17 cellular contexts compared by ENCODE assay signal in genomic region chr7:44275146-44275545, GRCh38.
"Had no signal": no experiment of that assay in that cellular context is flagged by ENCODE, and none has a peak within 500 bp of the region (broad histone marks: within the 10 kb centered on the region; RNA-seq: fewer than 3 reads in every experiment).

No MANE protein-coding gene starts in this region.

- H3K36me3 ChIP-seq: left lung, stomach had no signal

- H3K4me3 ChIP-seq: left lung, mucosa of descending colon, stomach had no signal

- H3K9me3 ChIP-seq: left lung, mucosa of descending colon, stomach had no signal

- H3K4me1 ChIP-seq: left lung, stomach had no signal

- H3K27me3 ChIP-seq: dorsolateral prefrontal cortex had no signal

- ATAC-seq: activated CD8-positive, alpha-beta T cell treated with anti-CD3 and anti-CD28 coated beads for 36 hours; activated T-helper 17 cell treated with anti-CD3 and anti-CD28 coated beads, Interleukin-2, amount 50 U/mL, for 72 hours; left lung; mucosa of descending colon had no signal

- H3K27ac ChIP-seq: left lung, stomach had no signal

- DNase-seq: activated B cell treated with CpG ODN at 0.5 μM for 24 hours; activated CD4-positive, alpha-beta T cell treated with anti-CD3 and anti-CD28 coated beads, Interleukin-2, amount 10 ng/mL, durations not matched to agents 24 days and 14 days; activated CD8-positive, alpha-beta T cell treated with anti-CD3 and anti-CD28 coated beads for 36 hours; activated naive CD4-positive, alpha-beta T cell; activated naive CD8-positive, alpha-beta T cell treated with anti-CD3 and anti-CD28 coated beads for 36 hours; activated T-cell treated with anti-CD3 and anti-CD28 coated beads, Interleukin-2, amount 50 U/mL, for 1 hour; amniotic stem cell; caudate nucleus; foreskin fibroblast; naive B cell; retina; stomach; trophoblast cell had no signal
